Comparison of ENCODE assay signal across 8 cellular contexts in the genomic region with DNA sequence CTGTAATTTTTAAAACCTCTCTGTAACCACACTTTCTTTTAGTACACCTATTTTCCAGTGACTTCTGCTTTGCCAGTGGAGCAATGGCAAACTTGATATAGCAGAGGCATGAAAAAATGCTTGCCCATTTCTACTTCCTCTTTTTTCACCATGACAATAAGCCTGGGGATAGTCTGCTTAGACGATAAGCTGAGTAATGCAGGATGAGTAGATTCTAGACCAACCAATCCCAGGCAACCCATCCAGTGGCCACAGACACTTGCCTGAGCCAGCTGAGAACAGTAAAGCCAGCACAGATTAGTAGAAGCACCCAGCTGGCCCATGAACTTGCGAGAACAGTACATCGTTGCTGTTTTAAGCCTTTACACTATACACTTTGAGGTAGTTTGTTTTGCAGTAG. TPM values are rescaled to one million over a fixed set of nuclear protein-coding genes. Genes with fewer than 3 reads are reported as not detected.
DNase-seq lines count a peak whose midpoint lies in the region; ATAC-seq and TF ChIP-seq lines count a peak whose summit lies in the region.

No MANE protein-coding gene starts in this region.

- H2BK15ac ChIP-seq in IMR-90 (ENCODE audit: low read depth, low read length) = no peak overlapping the region

- H2BK20ac ChIP-seq in IMR-90 (ENCODE audit: low read depth, low read length) = no peak overlapping the region

- no peak overlapping the region for H4K91ac ChIP-seq in IMR-90 (ENCODE audit: insufficient read depth, low read depth, low read length)

- no peaks in the 10 kb centered on the region for H3K27me3 ChIP-seq in IMR-90 (ENCODE audit: control insufficient read depth, insufficient read depth, low read length)
- H3K27me3 ChIP-seq in colonic mucosa = no peaks in the 10 kb centered on the region
- H3K27me3 ChIP-seq in ascending aorta = no peaks in the 10 kb centered on the region

- in situ Hi-C loops in IMR-90 (cut with MboI; ENCODE audit: low sequenced_read_pairs) = no loop called here

- ATAC-seq in GM21723 (IDR thresholded peaks at IDR 0.05; ENCODE audit: unreplicated experiment) = peak; percentile 81
- ATAC-seq in IMR-90 (ENCODE audit: low read depth) = peak; percentile 63; the same call in 1 of the 2 replicates
- peak; percentile 98 for ATAC-seq in esophagus mucosa

- H3K4me3 ChIP-seq in IMR-90 (ENCODE audit: insufficient read depth, low read depth, low read length) (no peak overlapping the region), colonic mucosa (no peak overlapping the region), ascending aorta (no peak overlapping the region)

- TF ChIP-seq POLR2A in IMR-90 (IDR thresholded peaks at IDR 0.05; ENCODE audit: low read depth, low read length) = no peak

- no peak overlapping the region for H2AK9ac ChIP-seq in IMR-90 (replicated peaks; ENCODE audit: low read depth, low read length, poor library complexity)

- H3K23ac ChIP-seq in IMR-90 (ENCODE audit: low read depth, low read length) = no peak overlapping the region

- no peak overlapping the region for H2BK5ac ChIP-seq in IMR-90 (ENCODE audit: low read depth, low read length, poor library complexity, severe bottlenecking)

- H2BK120ac ChIP-seq in IMR-90 (ENCODE audit: low read depth, low read length) = no peak overlapping the region

- DNase-seq in GDM1 (lab: John Stamatoyannopoulos, UW) (peak; percentile 52), IMR-90 (peak; percentile 58), colonic mucosa (no peak), ascending aorta (ENCODE audit: low spot score in 2 of 2) (no peak), NCI-H2029 treated with DMSO at 0.1 percent for 48 hours (lab: John Stamatoyannopoulos, UW) (no peak)
- DNase-seq in activated CD4-positive, alpha-beta T cell treated with anti-CD3 and anti-CD28 coated beads, Interleukin-2, amount 50 U/mL, for 1 hour = no peak

- no peaks in the 10 kb centered on the region for H3K4me1 ChIP-seq in IMR-90 (ENCODE audit: control insufficient read depth, insufficient read depth, low read length)
- H3K4me1 ChIP-seq in colonic mucosa = no peaks in the 10 kb centered on the region
- no peaks in the 10 kb centered on the region for H3K4me1 ChIP-seq in ascending aorta

- H3K9ac ChIP-seq in IMR-90 (ENCODE audit: low read depth, low read length) (no peak overlapping the region), colonic mucosa (ENCODE audit: low read depth in 2 of 2, low read length in 2 of 2) (no peak overlapping the region)

- no peak overlapping the region for H4K8ac ChIP-seq in IMR-90 (ENCODE audit: low read depth in 2 of 2, low read length in 2 of 2)

- no CpG with 5 or more reads among the region's 3 CpGs for WGBS in IMR-90 (ENCODE audit: extremely low coverage in 2 of 2, insufficient read length in 1 of 2), 2 experiments

- 0 out of 2 replicates have a peak overlapping the region, but pooled peaks have one; percentile 2 for H3K14ac ChIP-seq in IMR-90 (replicated peaks; ENCODE audit: low read depth, low read length)

- H3K56ac ChIP-seq in IMR-90 (ENCODE audit: extremely low read depth, insufficient read depth, low read length) = no peak overlapping the region

- H3K18ac ChIP-seq in IMR-90 (ENCODE audit: low read depth, low read length) = no peak overlapping the region

- no peak overlapping the region for H3K4ac ChIP-seq in IMR-90 (ENCODE audit: low read depth, low read length)

- H2AFZ ChIP-seq in IMR-90 (replicated peaks; ENCODE audit: low read length, poor library complexity) = no peak overlapping the region

- TF ChIP-seq CTCF in IMR-90 (conservative IDR thresholded peaks at IDR 0.05; ENCODE audit: low read depth, low read length) (no peak), colonic mucosa (IDR thresholded peaks at IDR 0.05) (no peak), ascending aorta (IDR thresholded peaks at IDR 0.05) (no peak)

- H3K9me3 ChIP-seq in IMR-90 (ENCODE audit: control insufficient read depth, insufficient read depth, low read length) (no peaks in the 10 kb centered on the region), colonic mucosa (no peaks in the 10 kb centered on the region), ascending aorta (no peaks in the 10 kb centered on the region)

- POLR2A ChIA-PET in IMR-90 (lab: Charles Lee; ENCODE audit: unreplicated experiment) = no interaction called here

- H3K79me1 ChIP-seq in IMR-90 (ENCODE audit: low read depth in 1 of 2, low read length in 2 of 2) = no peaks in the 10 kb centered on the region

- TF ChIP-seq RAD21 in IMR-90 (IDR thresholded peaks at IDR 0.05; ENCODE audit: low read length) = no peak

- no peaks in the 10 kb centered on the region for H3K36me3 ChIP-seq in IMR-90 (ENCODE audit: control insufficient read depth, insufficient read depth, low read length)
- H3K36me3 ChIP-seq in colonic mucosa = no peaks in the 10 kb centered on the region
- H3K36me3 ChIP-seq in ascending aorta = no peaks in the 10 kb centered on the region

- CTCF ChIA-PET in IMR-90 (lab: Yijun Ruan, JAX) = no interaction called here

- H4K5ac ChIP-seq in IMR-90 (ENCODE audit: low read depth, low read length) = no peak overlapping the region

- BruUV-seq in IMR-90 (replicated peaks; lab: Mats Ljungman, UMichigan) = no TSS peak

- H3K4me2 ChIP-seq in IMR-90 (ENCODE audit: low read depth, low read length) = no peak overlapping the region

- dilution Hi-C loops in IMR-90 (cut with HindIII; ENCODE audit: low sequenced_read_pairs, unreplicated experiment) = no loop called here

- no peaks in the 10 kb centered on the region for H3K9me1 ChIP-seq in IMR-90 (ENCODE audit: insufficient read depth, low read length)

- H3K27ac ChIP-seq in IMR-90 (ENCODE audit: insufficient read depth, low read length) (no peak overlapping the region), colonic mucosa (no peak overlapping the region), ascending aorta (no peak overlapping the region)

- H2AK5ac ChIP-seq in IMR-90 (ENCODE audit: low read depth, low read length) = no peak overlapping the region

- H4K20me1 ChIP-seq in IMR-90 (ENCODE audit: insufficient read depth, low read length) = no peaks in the 10 kb centered on the region

- intact Hi-C loops in IMR-90 (cut with micrococcal nuclease) = no loop called here
- intact Hi-C loops in colonic mucosa (cut with DNase I) = no loop called here
- intact Hi-C loops in ascending aorta (cut with DNase I) = no loop called here

TF ChIP-seq in IMR-90, 13 proteins besides CTCF, POLR2A, EP300 and RAD21:
- TF ChIP-seq, protein P1, sequence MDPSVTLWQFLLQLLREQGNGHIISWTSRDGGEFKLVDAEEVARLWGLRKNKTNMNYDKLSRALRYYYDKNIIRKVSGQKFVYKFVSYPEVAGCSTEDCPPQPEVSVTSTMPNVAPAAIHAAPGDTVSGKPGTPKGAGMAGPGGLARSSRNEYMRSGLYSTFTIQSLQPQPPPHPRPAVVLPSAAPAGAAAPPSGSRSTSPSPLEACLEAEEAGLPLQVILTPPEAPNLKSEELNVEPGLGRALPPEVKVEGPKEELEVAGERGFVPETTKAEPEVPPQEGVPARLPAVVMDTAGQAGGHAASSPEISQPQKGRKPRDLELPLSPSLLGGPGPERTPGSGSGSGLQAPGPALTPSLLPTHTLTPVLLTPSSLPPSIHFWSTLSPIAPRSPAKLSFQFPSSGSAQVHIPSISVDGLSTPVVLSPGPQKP (IDR thresholded peaks at IDR 0.05; ENCODE audit: borderline replicate concordance, low read depth, low read length) = no peak
- no peak for TF ChIP-seq SMC3 (IDR thresholded peaks at IDR 0.05; ENCODE audit: low read depth, low read length)
- TF ChIP-seq MAFK (IDR thresholded peaks at IDR 0.05; ENCODE audit: low read depth, low read length) = no peak
- TF ChIP-seq RFX5 (IDR thresholded peaks at IDR 0.05; ENCODE audit: low read depth, low read length) = no peak
- no peak for TF ChIP-seq BHLHE40 (IDR thresholded peaks at IDR 0.05; ENCODE audit: low read depth, low read length)
- TF ChIP-seq CEBPB (IDR thresholded peaks at IDR 0.05; ENCODE audit: low read depth, low read length) = no peak
- no peak for TF ChIP-seq NFE2L2 (IDR thresholded peaks at IDR 0.05; ENCODE audit: low read depth, low read length)
- TF ChIP-seq FOS (IDR thresholded peaks at IDR 0.05; ENCODE audit: low read depth, low read length) = no peak
- TF ChIP-seq CHD1 (IDR thresholded peaks at IDR 0.05; ENCODE audit: low read depth, low read length) = no peak
- TF ChIP-seq, protein P2, sequence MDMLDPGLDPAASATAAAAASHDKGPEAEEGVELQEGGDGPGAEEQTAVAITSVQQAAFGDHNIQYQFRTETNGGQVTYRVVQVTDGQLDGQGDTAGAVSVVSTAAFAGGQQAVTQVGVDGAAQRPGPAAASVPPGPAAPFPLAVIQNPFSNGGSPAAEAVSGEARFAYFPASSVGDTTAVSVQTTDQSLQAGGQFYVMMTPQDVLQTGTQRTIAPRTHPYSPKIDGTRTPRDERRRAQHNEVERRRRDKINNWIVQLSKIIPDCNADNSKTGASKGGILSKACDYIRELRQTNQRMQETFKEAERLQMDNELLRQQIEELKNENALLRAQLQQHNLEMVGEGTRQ (IDR thresholded peaks at IDR 0.05; ENCODE audit: low read depth, low read length) = no peak
- TF ChIP-seq RCOR1 (IDR thresholded peaks at IDR 0.05; ENCODE audit: insufficient replicate concordance, low read length) = no peak
- TF ChIP-seq MAZ (IDR thresholded peaks at IDR 0.05; ENCODE audit: borderline replicate concordance, low read depth, low read length) = no peak
- no peak for TF ChIP-seq MXI1 (IDR thresholded peaks at IDR 0.05; ENCODE audit: borderline replicate concordance, low read depth, low read length)

RNA-seq across cellular contexts. Expression of a gene that starts 37.5 kb away (rescaled TPM):
- not detected in 2 replicates for total RNA-seq in IMR-90 (2012; rRNA removed)
- polyA plus RNA-seq in IMR-90 (2012; rRNA removed) = not detected in 2 replicates
- not detected in 2 replicates for polyA plus RNA-seq in IMR-90 (2012; cell fraction: cytosol; rRNA removed)
- polyA plus RNA-seq in IMR-90 (2012; cell fraction: nucleus; rRNA removed; ENCODE audit: low replicate concordance) = 0.02 TPM in 1 of 2 replicates, not detected in the other
- total RNA-seq in esophagus mucosa = not detected
- not detected for total RNA-seq in colonic mucosa
- not detected for total RNA-seq in ascending aorta

Comparison
In these comparisons a context has a peak if more than half of its experiments do, and no peak if none do; other contexts are left out.
1. DNase-seq: peak in GDM1 (single experiment) and IMR-90 (single experiment); none in colonic mucosa (single experiment), ascending aorta (0 of 2), NCI-H2029 treated with DMSO at 0.1 percent for 48 hours (single experiment) and activated CD4-positive, alpha-beta T cell treated with anti-CD3 and anti-CD28 coated beads, Interleukin-2, amount 50 U/mL, for 1 hour (single experiment).
2. Peak in every context shown above with its lines, with median percentiles within 50 percentile points of each other: ATAC-seq.